In the genomic region with DNA sequence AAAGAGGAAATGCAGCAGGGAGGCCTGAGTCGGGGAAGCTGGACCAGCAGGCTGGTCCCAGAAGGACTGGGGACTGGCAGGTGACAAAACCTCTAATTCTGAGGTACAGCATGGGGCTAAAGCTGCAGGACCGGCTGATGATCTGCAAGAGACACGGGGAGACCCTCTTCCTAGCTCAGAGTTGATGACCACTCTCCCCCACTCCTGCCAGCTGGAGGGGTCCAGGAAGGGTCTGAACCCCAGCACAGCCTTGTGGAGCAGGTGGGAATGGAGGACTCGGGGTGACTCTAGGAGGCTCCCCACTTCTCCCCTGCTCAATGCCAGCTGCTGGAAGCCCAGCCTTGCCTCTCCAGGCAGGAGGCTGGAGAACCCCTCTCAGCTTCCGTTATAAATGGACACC, we compare ENCODE assay signal across 15 cellular contexts.
"Had no signal": no experiment of that assay in that cellular context is flagged by ENCODE, and none has a peak within 500 bp of the region (broad histone marks: within the 10 kb centered on the region; RNA-seq: fewer than 3 reads in every experiment).

No MANE protein-coding gene starts in this region.

- DNase-seq: activated CD4-positive, alpha-beta T cell treated with anti-CD3 and anti-CD28 coated beads for 1 hour; activated CD4-positive, alpha-beta T cell treated with anti-CD3 and anti-CD28 coated beads, Interleukin-2, amount 50 U/mL, for 4 hours; activated gamma-delta T cell; activated naive CD8-positive, alpha-beta T cell treated with anti-CD3 and anti-CD28 coated beads, Interleukin-2, amount 10 ng/mL, durations not matched to agents 7 days and 5 days; brain microvascular endothelial cell; cerebellar nuclear complex; dermis blood vessel endothelial cell; left ventricle myocardium superior; stimulated activated CD4-positive, alpha-beta T cell treated with anti-CD3 and anti-CD28 coated beads, Interleukin-2, amount 100 ng/mL, for 48 hours; thyroid gland had no signal

- H3K9me3 ChIP-seq: thyroid gland, uterus had no signal

- H3K27me3 ChIP-seq: brain microvascular endothelial cell, thyroid gland, uterus had no signal

- FAIRE-seq: keratinocyte had no signal

- H3K36me3 ChIP-seq: brain microvascular endothelial cell, thyroid gland, uterus had no signal

- ATAC-seq: gastroesophageal sphincter; left ventricle myocardium superior; SK-N-SH treated with all-trans-retinoic acid at 6 μM for 48 hours; stimulated activated memory B cell treated with anti-CD40 and anti-IgM and Interleukin-4, amounts not matched to agents 10 μg/mL and 1 μg/mL and 100 μg/mL, for 72 hours had no signal

- H3K27ac ChIP-seq: brain microvascular endothelial cell, gastroesophageal sphincter, thyroid gland, uterus had no signal

- H3K4me1 ChIP-seq: gastroesophageal sphincter, thyroid gland, uterus had no signal

- H3K4me3 ChIP-seq: gastroesophageal sphincter, thyroid gland, uterus had no signal
